In genomic region chr1:43303477-43304286, GRCh38 we compare ENCODE assay signal across 2 cellular contexts.
TF ChIP-seq lines count a peak whose summit lies in the region.

No MANE protein-coding gene starts in this region.

TF ChIP-seq in GM23338, 12 proteins besides CTCF, POLR2A, EP300 and RAD21:
- TF ChIP-seq POLR2AphosphoS5 (IDR thresholded peaks at IDR 0.05; ENCODE audit: low read depth) (no peak), EZH2phosphoT487 (IDR thresholded peaks at IDR 0.05; ENCODE audit: unreplicated experiment) (no peak), JUNB (IDR thresholded peaks at IDR 0.05; ENCODE audit: unreplicated experiment) (no peak), NANOG (IDR thresholded peaks at IDR 0.05; ENCODE audit: borderline replicate concordance) (no peak), EZH2 (IDR thresholded peaks at IDR 0.05; ENCODE audit: low read depth, unreplicated experiment) (no peak), ZNF114 (CRISPR knock-in tag; IDR thresholded peaks at IDR 0.05) (no peak), STAT1 (IDR thresholded peaks at IDR 0.05; ENCODE audit: unreplicated experiment) (no peak), ETS1 (IDR thresholded peaks at IDR 0.05) (no peak), ZNF331 (CRISPR knock-in tag; IDR thresholded peaks at IDR 0.05; ENCODE audit: low read depth) (no peak), ZNF462 (CRISPR knock-in tag; IDR thresholded peaks at IDR 0.05) (no peak), CREB1 (CRISPR knock-in tag; IDR thresholded peaks at IDR 0.05; ENCODE audit: low read depth) (no peak)
- TF ChIP-seq, protein P1, sequence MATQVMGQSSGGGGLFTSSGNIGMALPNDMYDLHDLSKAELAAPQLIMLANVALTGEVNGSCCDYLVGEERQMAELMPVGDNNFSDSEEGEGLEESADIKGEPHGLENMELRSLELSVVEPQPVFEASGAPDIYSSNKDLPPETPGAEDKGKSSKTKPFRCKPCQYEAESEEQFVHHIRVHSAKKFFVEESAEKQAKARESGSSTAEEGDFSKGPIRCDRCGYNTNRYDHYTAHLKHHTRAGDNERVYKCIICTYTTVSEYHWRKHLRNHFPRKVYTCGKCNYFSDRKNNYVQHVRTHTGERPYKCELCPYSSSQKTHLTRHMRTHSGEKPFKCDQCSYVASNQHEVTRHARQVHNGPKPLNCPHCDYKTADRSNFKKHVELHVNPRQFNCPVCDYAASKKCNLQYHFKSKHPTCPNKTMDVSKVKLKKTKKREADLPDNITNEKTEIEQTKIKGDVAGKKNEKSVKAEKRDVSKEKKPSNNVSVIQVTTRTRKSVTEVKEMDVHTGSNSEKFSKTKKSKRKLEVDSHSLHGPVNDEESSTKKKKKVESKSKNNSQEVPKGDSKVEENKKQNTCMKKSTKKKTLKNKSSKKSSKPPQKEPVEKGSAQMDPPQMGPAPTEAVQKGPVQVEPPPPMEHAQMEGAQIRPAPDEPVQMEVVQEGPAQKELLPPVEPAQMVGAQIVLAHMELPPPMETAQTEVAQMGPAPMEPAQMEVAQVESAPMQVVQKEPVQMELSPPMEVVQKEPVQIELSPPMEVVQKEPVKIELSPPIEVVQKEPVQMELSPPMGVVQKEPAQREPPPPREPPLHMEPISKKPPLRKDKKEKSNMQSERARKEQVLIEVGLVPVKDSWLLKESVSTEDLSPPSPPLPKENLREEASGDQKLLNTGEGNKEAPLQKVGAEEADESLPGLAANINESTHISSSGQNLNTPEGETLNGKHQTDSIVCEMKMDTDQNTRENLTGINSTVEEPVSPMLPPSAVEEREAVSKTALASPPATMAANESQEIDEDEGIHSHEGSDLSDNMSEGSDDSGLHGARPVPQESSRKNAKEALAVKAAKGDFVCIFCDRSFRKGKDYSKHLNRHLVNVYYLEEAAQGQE (IDR thresholded peaks at IDR 0.05; ENCODE audit: unreplicated experiment), result no peak

TF ChIP-seq in liver, 16 proteins besides CTCF, POLR2A, EP300 and RAD21:
- no peak for TF ChIP-seq ATF3 (IDR thresholded peaks at IDR 0.05)
- peak; percentile 30 to 37 for TF ChIP-seq HNF4A (conservative IDR thresholded peaks at IDR 0.05)
- no peak for TF ChIP-seq YY1 (IDR thresholded peaks at IDR 0.05)
- TF ChIP-seq, protein P1 (IDR thresholded peaks at IDR 0.05), result no peak
- TF ChIP-seq HNF4G (IDR thresholded peaks at IDR 0.05), result no peak
- peak; percentile 46 to 47 for TF ChIP-seq RXRA (IDR thresholded peaks at IDR 0.05)
TF ChIP-seq in liver: peak in this region for 2.
